Comparison of ENCODE assay signal across 8 cellular contexts in the genomic region with DNA sequence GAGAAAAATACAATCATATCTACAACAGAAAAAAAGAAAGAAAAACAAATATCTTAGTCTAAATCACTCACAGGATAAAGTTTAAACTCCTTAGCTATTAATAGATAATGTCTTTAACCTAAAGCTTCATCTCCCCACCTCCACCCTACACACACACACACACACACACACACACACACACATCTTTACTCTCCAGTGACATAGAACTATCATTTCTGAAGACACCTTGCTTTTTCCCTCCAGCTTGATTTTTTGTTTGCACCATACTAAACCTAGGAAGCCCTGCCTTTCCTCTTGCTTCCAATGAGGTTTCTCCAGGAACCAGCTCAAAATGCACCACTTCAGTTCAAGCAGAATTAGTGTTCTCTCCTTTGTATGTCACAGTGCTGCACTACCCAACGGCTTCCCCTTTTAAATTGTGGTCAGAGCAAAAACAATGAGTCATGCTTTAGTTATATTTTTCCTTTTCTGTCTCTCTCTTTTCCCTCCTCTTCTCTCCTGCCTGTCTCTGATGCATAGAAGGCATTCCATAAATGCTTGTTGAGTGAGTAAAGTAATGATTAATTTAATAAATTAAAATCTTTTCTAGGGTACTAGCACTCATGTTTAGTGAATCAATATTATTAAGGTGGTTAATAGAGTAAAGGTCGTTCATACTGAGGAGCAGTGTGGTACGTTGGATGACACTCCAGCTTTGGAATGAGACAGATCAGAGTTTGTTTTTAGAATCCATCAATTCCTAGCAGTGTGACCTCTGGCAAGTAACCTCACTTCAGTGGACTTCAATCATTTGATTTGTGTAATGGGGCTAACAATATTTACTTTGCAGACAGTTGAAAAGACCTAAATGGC. TPM values are rescaled to one million over a fixed set of nuclear protein-coding genes. Genes with fewer than 3 reads are reported as not detected.
DNase-seq lines count a peak whose midpoint lies in the region; ATAC-seq and TF ChIP-seq lines count a peak whose summit lies in the region.

No MANE protein-coding gene starts in this region.

- peaks cover 18 to 28% of the 10 kb centered on the region in 2 experiments for H3K4me1 ChIP-seq in neutrophil (ENCODE audit: control insufficient read depth in 1 of 2, insufficient read depth in 1 of 2, low read depth in 1 of 2, low read length in 1 of 2)

- no peaks in the 10 kb centered on the region for H3K9me3 ChIP-seq in neutrophil

- H3K27me3 ChIP-seq in neutrophil: no peaks in the 10 kb centered on the region

- peak overlapping the region; percentile 70 for H3K27ac ChIP-seq in neutrophil

- ATAC-seq in left ventricle myocardium superior: peak; percentile 39
- ATAC-seq in HG02840 (IDR thresholded peaks at IDR 0.05; ENCODE audit: low FRiP score, unreplicated experiment): no peak

- no peak for TF ChIP-seq CTCF in neutrophil (IDR thresholded peaks at IDR 0.05)

- DNase-seq in left ventricle myocardium superior (no peak), cardiac septum (ENCODE audit: low spot score) (no peak), HT-29 (ENCODE audit: low spot score) (peak; percentile 51), amniotic stem cell (lab: John Stamatoyannopoulos, UW) (peak; percentile 4), medulla oblongata (ENCODE audit: extremely low spot score) (no peak), mesenteric fat pad (ENCODE audit: low spot score) (no peak)

- no peaks in the 10 kb centered on the region for H3K36me3 ChIP-seq in neutrophil

- intact Hi-C loops in left ventricle myocardium superior (cut with micrococcal nuclease): no loop called here
- intact Hi-C loops in cardiac septum (cut with DNase I): no loop called here

- no peak overlapping the region for H3K4me3 ChIP-seq in neutrophil (ENCODE audit: low read depth in 1 of 2, low read length in 1 of 2)

RNA-seq across cellular contexts. Expression of a gene that starts 5.9 kb away (rescaled TPM):
- 0.15 TPM for total RNA-seq in left ventricle myocardium superior
- total RNA-seq in cardiac septum: 0.24 TPM
- total RNA-seq in HT-29 (2014; rRNA removed; shearing (Covaris generic)): not detected in 2 replicates
- not detected for total RNA-seq in mesenteric fat pad

Comparison
In these comparisons a context has a peak if more than half of its experiments do, and no peak if none do; other contexts are left out.
1. DNase-seq: peak in HT-29 (single experiment) and amniotic stem cell (single experiment); none in left ventricle myocardium superior (single experiment), cardiac septum (single experiment), medulla oblongata (single experiment) and mesenteric fat pad (single experiment).